ENCODE assay signal across 8 cellular contexts in the genomic region with DNA sequence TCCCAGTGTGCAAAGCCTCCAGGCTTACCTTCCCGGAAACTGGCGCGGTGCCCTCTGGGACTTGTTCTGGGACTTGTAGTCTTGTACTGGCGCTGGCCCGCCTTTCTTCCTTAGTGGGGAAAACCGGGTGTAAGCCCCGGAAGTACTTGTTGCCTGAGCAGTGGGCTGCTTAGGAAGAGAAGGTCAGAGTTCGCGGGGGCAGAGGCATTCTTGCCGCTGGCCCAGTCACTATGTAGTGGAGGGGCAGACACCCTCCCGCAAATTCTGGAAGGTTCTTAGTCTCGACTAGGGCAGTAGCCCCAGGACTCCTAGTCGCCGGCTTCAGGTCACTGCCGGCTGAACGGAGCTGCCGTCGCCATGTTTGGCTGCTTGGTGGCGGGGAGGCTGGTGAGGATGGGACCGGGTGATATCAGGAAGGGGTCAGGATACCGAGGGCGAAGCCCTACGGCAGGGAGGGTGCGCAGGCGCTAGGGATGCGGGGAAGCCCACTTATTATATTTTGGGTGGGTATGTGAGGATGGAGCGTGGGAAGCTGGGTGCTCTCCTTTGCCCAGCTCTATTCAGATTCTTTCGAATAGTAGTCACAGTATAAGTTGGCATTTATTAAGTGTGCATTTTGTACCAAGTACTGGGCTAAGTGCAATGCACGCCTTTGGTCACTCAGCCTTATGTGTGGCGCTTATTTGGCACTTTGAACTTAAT. TPM values are rescaled to one million over a fixed set of nuclear protein-coding genes. Genes with fewer than 3 reads are reported as not detected.
DNase-seq lines count a peak whose midpoint lies in the region; ATAC-seq lines count a peak whose summit lies in the region.

A gene with protein sequence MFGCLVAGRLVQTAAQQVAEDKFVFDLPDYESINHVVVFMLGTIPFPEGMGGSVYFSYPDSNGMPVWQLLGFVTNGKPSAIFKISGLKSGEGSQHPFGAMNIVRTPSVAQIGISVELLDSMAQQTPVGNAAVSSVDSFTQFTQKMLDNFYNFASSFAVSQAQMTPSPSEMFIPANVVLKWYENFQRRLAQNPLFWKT (plus strand): TSS at position 149 of the 702 bp plus-strand sequence. CDS start 209 bp downstream, at position 358.

- peaks cover 20% of the 10 kb centered on the region for H3K4me1 Mint-ChIP-seq in dendritic cell treated with granulocyte-macrophage colony-stimulating factor and Interleukin-4, amounts not matched to agents 40 ng/mL and 50 ng/mL, for 4 days (ENCODE audit: low read depth)

- ATAC-seq in GM19372 (IDR thresholded peaks at IDR 0.05; ENCODE audit: low read depth, unreplicated experiment): peak; percentile 97
- ATAC-seq in HG03558 (IDR thresholded peaks at IDR 0.05; ENCODE audit: extremely low read depth, unreplicated experiment): peak; percentile 99
- peak; percentile 99 for ATAC-seq in left lobe of liver

- H3K27me3 Mint-ChIP-seq in dendritic cell treated with granulocyte-macrophage colony-stimulating factor and Interleukin-4, amounts not matched to agents 40 ng/mL and 50 ng/mL, for 4 days: peaks cover 1% of the 10 kb centered on the region

- H3K9me3 Mint-ChIP-seq in dendritic cell treated with granulocyte-macrophage colony-stimulating factor and Interleukin-4, amounts not matched to agents 40 ng/mL and 50 ng/mL, for 4 days: no peaks in the 10 kb centered on the region

- H3K27ac Mint-ChIP-seq in dendritic cell treated with granulocyte-macrophage colony-stimulating factor and Interleukin-4, amounts not matched to agents 40 ng/mL and 50 ng/mL, for 4 days: peak within 1 kb of the TSS; percentile 95

- DNase-seq in C1 segment of cervical spinal cord (lab: John Stamatoyannopoulos, UW) (peak; percentile 74 to 99 (median 97)), NCI-H748 treated with DMSO at 0.1 percent for 48 hours (lab: John Stamatoyannopoulos, UW) (peak; percentile 79), left lobe of liver (ENCODE audit: low spot score) (peak; percentile 100)
- DNase-seq in activated CD4-positive, alpha-beta T cell treated with anti-CD3 and anti-CD28 coated beads, Interleukin-2, amount 50 U/mL, for 24 hours (ENCODE audit: low read depth in 1 of 2, low spot score in 1 of 2): peak; percentile 80 to 93
- DNase-seq in stimulated activated CD4-positive, alpha-beta T cell treated with anti-CD3 and anti-CD28 coated beads, Interleukin-2, amount 100 ng/mL, for 4 hours (ENCODE audit: low read depth): peak; percentile 89

- peaks cover 21% of the 10 kb centered on the region for H3K36me3 Mint-ChIP-seq in dendritic cell treated with granulocyte-macrophage colony-stimulating factor and Interleukin-4, amounts not matched to agents 40 ng/mL and 50 ng/mL, for 4 days (ENCODE audit: low read depth)

- intact Hi-C loops in dendritic cell treated with granulocyte-macrophage colony-stimulating factor and Interleukin-4, amounts not matched to agents 40 ng/mL and 50 ng/mL, for 4 days (cut with micrococcal nuclease): loop anchor here (2.0 to 10.0 kb wide), 3 partner anchors 637 to 677 kb away; a partner anchor contains a TSS

- peak within 1 kb of the TSS; percentile 97 for H3K4me3 Mint-ChIP-seq in dendritic cell treated with granulocyte-macrophage colony-stimulating factor and Interleukin-4, amounts not matched to agents 40 ng/mL and 50 ng/mL, for 4 days

RNA-seq across cellular contexts. Expression of the gene that starts here (rescaled TPM):
- total RNA-seq in left lobe of liver: 11.5 TPM

Comparison
In these comparisons a context has a peak if more than half of its experiments do, and no peak if none do; other contexts are left out.
1. Peak in every context shown above with its lines: DNase-seq and ATAC-seq.